In genomic region chr17:35731932-35732805, GRCh38 we compare ENCODE assay signal across 9 cellular contexts. TPM values are rescaled to one million over a fixed set of nuclear protein-coding genes. Genes with fewer than 3 reads are reported as not detected.
DNase-seq lines count a peak whose midpoint lies in the region; ATAC-seq, FAIRE-seq and TF ChIP-seq lines count a peak whose summit lies in the region.
"Had no signal": no experiment of that assay in that cellular context is flagged by ENCODE, and none has a peak within 500 bp of the region (broad histone marks: within the 10 kb centered on the region; RNA-seq: fewer than 3 reads in every experiment).

No MANE protein-coding gene starts in this region.

- H3K27ac ChIP-seq in kidney (ENCODE audit: low read depth in 2 of 2, low read length in 2 of 2) (no peak overlapping the region), testis (no peak overlapping the region)
- H3K27ac ChIP-seq: C4-2B had no signal

- no peaks in the 10 kb centered on the region for H3K27me3 ChIP-seq in testis

- DNase-seq in NCI-H748 (lab: John Stamatoyannopoulos, UW; ENCODE audit: unreplicated experiment), result peak; percentile 20
- DNase-seq in NCI-H748 treated with DMSO at 0.1 percent for 48 hours (lab: John Stamatoyannopoulos, UW), result no peak
- DNase-seq in astrocyte of the hippocampus (ENCODE audit: low read depth, low spot score), result peak; percentile 45
- peak; percentile 79 for DNase-seq in kidney
- DNase-seq in testis, result no peak
- no peak for DNase-seq in SHP77 (lab: John Stamatoyannopoulos, UW)
- DNase-seq in posterior vena cava (ENCODE audit: low spot score), result no peak

- H3K4me1 ChIP-seq in kidney (ENCODE audit: control insufficient read depth in 1 of 2, insufficient read depth in 1 of 2, low read depth in 1 of 2, low read length in 2 of 2) (peaks cover 5 to 12% of the 10 kb centered on the region in 2 donors), testis (peaks cover 6% of the 10 kb centered on the region)

- 19 to 22% methylated on average over 15 to 45 of the region's 45 CpGs for WGBS in testis, 2 donors

- H3K9me3 ChIP-seq in kidney (ENCODE audit: control insufficient read depth in 1 of 2, low read length in 2 of 2) (no peaks in the 10 kb centered on the region), testis (no peaks in the 10 kb centered on the region)

- no peak for FAIRE-seq in kidney (lab: Jason Lieb, UNC)

- no peak for TF ChIP-seq POLR2A in testis (IDR thresholded peaks at IDR 0.05)

- no peak for ATAC-seq in GM21390 (IDR thresholded peaks at IDR 0.05; ENCODE audit: unreplicated experiment)

- H3K9ac ChIP-seq in kidney (ENCODE audit: low read length in 2 of 2), result no peak overlapping the region

- intact Hi-C loops in kidney (cut with DNase I), result no loop called here
- intact Hi-C loops in testis (cut with DNase I; ENCODE audit: low total_unique reads), result no loop called here
- intact Hi-C loops in posterior vena cava (cut with DNase I), result no loop called here

- H3K36me3 ChIP-seq in kidney (ENCODE audit: control insufficient read depth in 1 of 2, insufficient read depth in 2 of 2, low read length in 2 of 2), result peaks cover 0 to 2% of the 10 kb centered on the region in 2 donors
- H3K36me3 ChIP-seq in testis (ENCODE audit: low read depth, missing control alignments), result no peaks in the 10 kb centered on the region

- H3K4me3 ChIP-seq in kidney (ENCODE audit: low read length in 2 of 2) (peak overlapping the region in 1 of 2 donors; percentile 48), testis (peak overlapping the region; percentile 66 to 67)

- no peak for TF ChIP-seq CTCF in kidney (IDR thresholded peaks at IDR 0.05; ENCODE audit: borderline replicate concordance, extremely low read depth, insufficient read depth)
- no peak for TF ChIP-seq CTCF in testis (IDR thresholded peaks at IDR 0.05)

RNA-seq across cellular contexts. Expression of gene RASL10B, which starts 0.7 kb away (rescaled TPM):
- total RNA-seq in kidney, result 2.4 TPM
- 1.5 TPM for polyA plus RNA-seq in kidney (ENCODE audit: insufficient read depth, low read depth, low replicate concordance)
- 1 to 10 TPM; 2.5 to 4.8 TPM for total RNA-seq in testis
- 3.8 TPM for polyA plus RNA-seq in testis (ENCODE audit: insufficient read depth, low read depth, low replicate concordance)
- 1 to 10 TPM; 1.1 to 2.3 TPM for total RNA-seq in posterior vena cava

RNA-seq across cellular contexts. Expression of gene GAS2L2, which starts 20.9 kb away (rescaled TPM):
- total RNA-seq in kidney (not detected), testis (under 1 TPM; 0.31 to 0.71 TPM), posterior vena cava (not detected)
- polyA plus RNA-seq in kidney (ENCODE audit: insufficient read depth, low read depth, low replicate concordance) (not detected), testis (ENCODE audit: insufficient read depth, low read depth, low replicate concordance) (0.62 TPM)

RNA-seq across cellular contexts. Expression of gene C17orf50, which starts 28.5 kb away (rescaled TPM):
- total RNA-seq in kidney (not detected), testis (100 to 1,000 TPM in 1 of 2 donors, 10 to 100 TPM in 1; 48.8 to 102 TPM), posterior vena cava (not detected)
- polyA plus RNA-seq in kidney (ENCODE audit: insufficient read depth, low read depth, low replicate concordance) (0.41 TPM), testis (ENCODE audit: insufficient read depth, low read depth, low replicate concordance) (154 TPM)

Comparison
In these comparisons a context has a peak if more than half of its experiments do, and no peak if none do; other contexts are left out.
1. DNase-seq: peak in NCI-H748 (single experiment), astrocyte of the hippocampus (single experiment) and kidney (single experiment); none in NCI-H748 treated with DMSO at 0.1 percent for 48 hours (single experiment), testis (single experiment), SHP77 (0 of 2) and posterior vena cava (single experiment).
2. RNA of gene C17orf50, which starts 28.5 kb away (total RNA-seq): 48.8 to 102 TPM in testis; not detected in kidney (single experiment) and not detected in posterior vena cava; every median in the first group is over 10 times any median in the second.